Comparison of ENCODE assay signal across 11 cellular contexts in the genomic region with DNA sequence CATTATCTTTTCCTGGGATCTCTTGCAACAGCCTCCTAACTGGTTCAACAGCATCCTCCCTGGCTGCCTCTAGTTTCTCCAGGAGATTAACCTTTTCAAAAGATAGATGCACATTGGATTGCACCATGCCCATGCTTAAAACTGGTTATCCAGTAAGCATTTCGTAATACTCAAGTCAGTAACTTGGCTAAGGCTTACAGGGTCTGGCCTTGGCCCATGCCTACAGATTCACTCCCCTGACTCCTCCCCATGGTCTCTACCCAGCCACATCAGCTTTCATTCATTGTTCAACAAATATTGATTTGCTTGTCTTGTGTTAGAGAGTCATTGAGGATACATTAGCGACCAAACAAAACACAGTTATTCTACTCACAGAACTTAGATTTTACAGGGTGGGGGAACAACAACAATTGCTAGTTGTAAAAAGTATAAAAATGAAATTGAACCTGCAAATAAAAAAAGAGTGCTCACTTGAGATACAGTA.
DNase-seq lines count a peak whose midpoint lies in the region; ATAC-seq and TF ChIP-seq lines count a peak whose summit lies in the region.
"Had no signal": no experiment of that assay in that cellular context is flagged by ENCODE, and none has a peak within 500 bp of the region (broad histone marks: within the 10 kb centered on the region; RNA-seq: fewer than 3 reads in every experiment).

No MANE protein-coding gene starts in this region.

- H3K4me1 ChIP-seq in effector memory CD4-positive, alpha-beta T cell (ENCODE audit: control insufficient read depth, insufficient read depth, low read length, poor library complexity, severe bottlenecking), result peaks cover 6% of the 10 kb centered on the region
- H3K4me1 ChIP-seq: BE2C had no signal

- no peak overlapping the region for H3K27ac ChIP-seq in effector memory CD4-positive, alpha-beta T cell (ENCODE audit: insufficient read depth, low read length, poor library complexity, severe bottlenecking)
- H3K27ac ChIP-seq: SK-N-MC had no signal

- H3K4me3 Mint-ChIP-seq in activated T-cell treated with anti-CD3 and anti-CD28 coated beads, Interleukin-2, amount 50 U/mL, for 24 hours, result peak overlapping the region; percentile 90

- H3K36me3 ChIP-seq in effector memory CD4-positive, alpha-beta T cell (ENCODE audit: control insufficient read depth, insufficient read depth, low read length), result no peaks in the 10 kb centered on the region
- H3K36me3 ChIP-seq: BE2C had no signal

- H3K27me3 ChIP-seq in effector memory CD4-positive, alpha-beta T cell (replicated peaks; ENCODE audit: control insufficient read depth, insufficient read depth, low read length, poor library complexity, severe bottlenecking), result no peaks in the 10 kb centered on the region
- H3K27me3 ChIP-seq: BE2C had no signal

- no peaks in the 10 kb centered on the region for H3K9me3 ChIP-seq in effector memory CD4-positive, alpha-beta T cell (ENCODE audit: control insufficient read depth, low read length)
- H3K9me3 ChIP-seq: BE2C had no signal

- no peak overlapping the region for H3K27ac Mint-ChIP-seq in activated T-cell treated with anti-CD3 and anti-CD28 coated beads, Interleukin-2, amount 50 U/mL, for 24 hours

- peaks cover 31% of the 10 kb centered on the region for H3K4me1 Mint-ChIP-seq in activated T-cell treated with anti-CD3 and anti-CD28 coated beads, Interleukin-2, amount 50 U/mL, for 24 hours (ENCODE audit: low read depth)

- DNase-seq in activated T-cell treated with anti-CD3 and anti-CD28 coated beads, Interleukin-2, amount 50 U/mL, for 24 hours, result no peak
- no peak for DNase-seq in activated T-cell treated with anti-CD3 and anti-CD28 coated beads, Interleukin-2, amount 50 U/mL, for 1 hour
- peak; percentile 37 for DNase-seq in NCI-H82 treated with DMSO at 0.1 percent for 48 hours (lab: John Stamatoyannopoulos, UW; ENCODE audit: unreplicated experiment)
- peak; percentile 67 for DNase-seq in epithelial cell of esophagus (ENCODE audit: low read depth)
- DNase-seq in retina, result peak; percentile 3
- DNase-seq in activated effector memory CD4-positive, alpha-beta T cell treated with anti-CD3 and anti-CD28 coated beads, Interleukin-2, amount 50 U/mL, for 16 hours, result no peak
- DNase-seq in effector memory CD4-positive, alpha-beta T cell, result no peak
- DNase-seq: BE2C, erythroblast had no signal

- ATAC-seq in GM18502 (IDR thresholded peaks at IDR 0.05; ENCODE audit: poor library complexity, unreplicated experiment), result no peak

- no peaks in the 10 kb centered on the region for H3K9me3 Mint-ChIP-seq in activated T-cell treated with anti-CD3 and anti-CD28 coated beads, Interleukin-2, amount 50 U/mL, for 24 hours

- peaks cover 22% of the 10 kb centered on the region for H3K36me3 Mint-ChIP-seq in activated T-cell treated with anti-CD3 and anti-CD28 coated beads, Interleukin-2, amount 50 U/mL, for 24 hours (ENCODE audit: low read depth)

- no peak overlapping the region for H3K4me3 ChIP-seq in epithelial cell of esophagus (ENCODE audit: low read length)
- no peak overlapping the region for H3K4me3 ChIP-seq in effector memory CD4-positive, alpha-beta T cell (ENCODE audit: insufficient read depth, low read depth, low read length, poor library complexity, severe bottlenecking)
- H3K4me3 ChIP-seq: SK-N-MC had no signal

- no peak for TF ChIP-seq CTCF in epithelial cell of esophagus (IDR thresholded peaks at IDR 0.05; ENCODE audit: insufficient read depth, low read depth, low read length, missing control alignments)

- no peaks in the 10 kb centered on the region for H3K27me3 Mint-ChIP-seq in activated T-cell treated with anti-CD3 and anti-CD28 coated beads, Interleukin-2, amount 50 U/mL, for 24 hours

Comparison
In these comparisons a context has a peak if more than half of its experiments do, and no peak if none do; other contexts are left out.
1. DNase-seq: peak in NCI-H82 treated with DMSO at 0.1 percent for 48 hours (single experiment), epithelial cell of esophagus (single experiment) and retina (single experiment); none in activated T-cell treated with anti-CD3 and anti-CD28 coated beads, Interleukin-2, amount 50 U/mL, for 24 hours (single experiment), activated T-cell treated with anti-CD3 and anti-CD28 coated beads, Interleukin-2, amount 50 U/mL, for 1 hour (single experiment), activated effector memory CD4-positive, alpha-beta T cell treated with anti-CD3 and anti-CD28 coated beads, Interleukin-2, amount 50 U/mL, for 16 hours (single experiment) and effector memory CD4-positive, alpha-beta T cell (0 of 3).